Comparison of ENCODE assay signal across 19 cellular contexts in the genomic region with DNA sequence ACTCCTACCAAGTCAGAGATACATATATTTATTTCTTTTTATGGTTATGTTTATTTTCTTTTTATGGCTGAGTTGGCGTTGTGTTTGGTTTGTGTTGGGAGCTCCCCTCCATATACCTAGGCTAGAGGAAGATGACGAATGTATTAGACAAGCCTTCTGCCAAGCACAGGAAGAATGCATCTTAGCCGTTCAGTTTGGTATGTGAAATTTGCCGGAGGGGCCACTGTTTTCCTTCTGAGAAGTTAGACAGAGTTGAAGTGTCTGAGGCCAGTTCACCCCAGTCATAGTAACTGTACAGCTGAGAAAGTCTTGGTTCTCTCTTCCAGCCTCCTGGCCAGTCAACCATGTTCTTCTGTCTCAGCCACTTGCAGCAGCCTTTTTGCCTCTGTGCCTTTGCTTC. TPM values are rescaled to one million over a fixed set of nuclear protein-coding genes. Genes with fewer than 3 reads are reported as not detected.
A peak's percentile ranks its signal among the peaks of the same experiment; 100 is the strongest.
DNase-seq lines count a peak whose midpoint lies in the region; ATAC-seq, FAIRE-seq and TF ChIP-seq lines count a peak whose summit lies in the region.
"Had no signal": no experiment of that assay in that cellular context is flagged by ENCODE, and none has a peak within 500 bp of the region (broad histone marks: within the 10 kb centered on the region; RNA-seq: fewer than 3 reads in every experiment).

No MANE protein-coding gene starts in this region.

- no peaks in the 10 kb centered on the region for H3K36me3 Mint-ChIP-seq in progenitor cell of endocrine pancreas (ENCODE audit: insufficient read depth)

- no peak for FAIRE-seq in RCC 7860 (lab: Jason Lieb, UNC)
- FAIRE-seq: D721Med, kidney had no signal

- H3K27me3 Mint-ChIP-seq in progenitor cell of endocrine pancreas: no peaks in the 10 kb centered on the region

- TF ChIP-seq CTCF in progenitor cell of endocrine pancreas (IDR thresholded peaks at IDR 0.05; ENCODE audit: unreplicated experiment): no peak

- peak overlapping the region; percentile 75 for H3K27ac Mint-ChIP-seq in progenitor cell of endocrine pancreas
- H3K27ac Mint-ChIP-seq: activated T-helper 1 cell treated with anti-CD3 and anti-CD28 coated beads, Interleukin-12 subunit alpha, Interleukin-12 subunit beta, Interleukin-2, Interleukin-4 antibody, amounts not matched to agents 30 ng/mL and 10 ng/mL and 1 ng/mL, durations not matched to agents 14 hours and 24 hours and 36 hours; B cell; effector memory CD8-positive, alpha-beta T cell had no signal

- H3K9me3 Mint-ChIP-seq in progenitor cell of endocrine pancreas (ENCODE audit: low read depth): no peaks in the 10 kb centered on the region
- H3K9me3 Mint-ChIP-seq: activated T-helper 1 cell treated with anti-CD3 and anti-CD28 coated beads, Interleukin-12 subunit alpha, Interleukin-12 subunit beta, Interleukin-2, Interleukin-4 antibody, amounts not matched to agents 30 ng/mL and 10 ng/mL and 1 ng/mL, durations not matched to agents 14 hours and 24 hours and 36 hours; effector memory CD8-positive, alpha-beta T cell had no signal

- H3K4me3 Mint-ChIP-seq in progenitor cell of endocrine pancreas (ENCODE audit: low read depth): no peak overlapping the region
- H3K4me3 Mint-ChIP-seq: activated T-helper 1 cell treated with anti-CD3 and anti-CD28 coated beads, Interleukin-12 subunit alpha, Interleukin-12 subunit beta, Interleukin-2, Interleukin-4 antibody, amounts not matched to agents 30 ng/mL and 10 ng/mL and 1 ng/mL, durations not matched to agents 14 hours and 24 hours and 36 hours; B cell; effector memory CD8-positive, alpha-beta T cell had no signal

- DNase-seq in H4 (ENCODE audit: low spot score): peak; percentile 28
- DNase-seq in fibroblast of gingiva (ENCODE audit: low read depth): peak; percentile 85
- DNase-seq in progenitor cell of endocrine pancreas (ENCODE audit: low spot score, unreplicated experiment): no peak
- no peak for DNase-seq in RCC 7860 (ENCODE audit: low spot score)
- no peak for DNase-seq in activated naive CD4-positive, alpha-beta T cell (lab: John Stamatoyannopoulos, UW)
- DNase-seq: activated CD4-positive, alpha-beta T cell treated with anti-CD3 and anti-CD28 coated beads, Interleukin-2, amount 50 U/mL, for 4 hours; effector memory CD8-positive, alpha-beta T cell; head of caudate nucleus; kidney; NCI-H2081; NCI-H82; ovary had no signal

- ATAC-seq in SK-N-SH treated with all-trans-retinoic acid at 6 μM for 48 hours (peak; percentile 52), GM21576 (IDR thresholded peaks at IDR 0.05; ENCODE audit: unreplicated experiment) (no peak), GM21723 (IDR thresholded peaks at IDR 0.05; ENCODE audit: unreplicated experiment) (no peak)
- ATAC-seq: effector memory CD8-positive, alpha-beta T cell; Right ventricle myocardium inferior had no signal

- H3K4me1 Mint-ChIP-seq in progenitor cell of endocrine pancreas (ENCODE audit: low read depth): peaks cover 31% of the 10 kb centered on the region
- H3K4me1 Mint-ChIP-seq: B cell had no signal

TF ChIP-seq in SK-N-SH treated with all-trans-retinoic acid at 6 μM for 48 hours, 23 proteins besides CTCF, POLR2A, EP300 and RAD21:
- TF ChIP-seq BACH2 (CRISPR knock-in tag; IDR thresholded peaks at IDR 0.05; ENCODE audit: borderline replicate concordance): no peak
- no peak for TF ChIP-seq ZNF8 (CRISPR knock-in tag; IDR thresholded peaks at IDR 0.05)
- no peak for TF ChIP-seq CREB5 (CRISPR knock-in tag; IDR thresholded peaks at IDR 0.05; ENCODE audit: low read depth)
- no peak for TF ChIP-seq ZNF70 (CRISPR knock-in tag; IDR thresholded peaks at IDR 0.05)
- TF ChIP-seq ARNTL (CRISPR knock-in tag; IDR thresholded peaks at IDR 0.05; ENCODE audit: borderline replicate concordance, low read depth): no peak
- TF ChIP-seq RARB (CRISPR knock-in tag; IDR thresholded peaks at IDR 0.05): no peak
- TF ChIP-seq GLIS3 (CRISPR knock-in tag; IDR thresholded peaks at IDR 0.05): no peak
- no peak for TF ChIP-seq OSR1 (CRISPR knock-in tag; IDR thresholded peaks at IDR 0.05)
- TF ChIP-seq TCF4 (CRISPR knock-in tag; IDR thresholded peaks at IDR 0.05; ENCODE audit: borderline replicate concordance): no peak
- no peak for TF ChIP-seq SNAI2 (CRISPR knock-in tag; IDR thresholded peaks at IDR 0.05)
- no peak for TF ChIP-seq ISL1 (CRISPR knock-in tag; IDR thresholded peaks at IDR 0.05)
- TF ChIP-seq TSHZ2 (CRISPR knock-in tag; IDR thresholded peaks at IDR 0.05): no peak
- TF ChIP-seq CSDC2 (CRISPR knock-in tag; IDR thresholded peaks at IDR 0.05): no peak
- TF ChIP-seq PPARA (CRISPR knock-in tag; IDR thresholded peaks at IDR 0.05; ENCODE audit: borderline replicate concordance): no peak
- TF ChIP-seq ZNF565 (CRISPR knock-in tag; conservative IDR thresholded peaks at IDR 0.05; ENCODE audit: low read depth): no peak
- TF ChIP-seq, protein P1, sequence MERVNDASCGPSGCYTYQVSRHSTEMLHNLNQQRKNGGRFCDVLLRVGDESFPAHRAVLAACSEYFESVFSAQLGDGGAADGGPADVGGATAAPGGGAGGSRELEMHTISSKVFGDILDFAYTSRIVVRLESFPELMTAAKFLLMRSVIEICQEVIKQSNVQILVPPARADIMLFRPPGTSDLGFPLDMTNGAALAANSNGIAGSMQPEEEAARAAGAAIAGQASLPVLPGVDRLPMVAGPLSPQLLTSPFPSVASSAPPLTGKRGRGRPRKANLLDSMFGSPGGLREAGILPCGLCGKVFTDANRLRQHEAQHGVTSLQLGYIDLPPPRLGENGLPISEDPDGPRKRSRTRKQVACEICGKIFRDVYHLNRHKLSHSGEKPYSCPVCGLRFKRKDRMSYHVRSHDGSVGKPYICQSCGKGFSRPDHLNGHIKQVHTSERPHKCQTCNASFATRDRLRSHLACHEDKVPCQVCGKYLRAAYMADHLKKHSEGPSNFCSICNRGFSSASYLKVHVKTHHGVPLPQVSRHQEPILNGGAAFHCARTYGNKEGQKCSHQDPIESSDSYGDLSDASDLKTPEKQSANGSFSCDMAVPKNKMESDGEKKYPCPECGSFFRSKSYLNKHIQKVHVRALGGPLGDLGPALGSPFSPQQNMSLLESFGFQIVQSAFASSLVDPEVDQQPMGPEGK (CRISPR knock-in tag; IDR thresholded peaks at IDR 0.05; ENCODE audit: borderline replicate concordance): no peak
- TF ChIP-seq ZC3H10 (CRISPR knock-in tag; IDR thresholded peaks at IDR 0.05): no peak
- TF ChIP-seq CSRNP3 (CRISPR knock-in tag; IDR thresholded peaks at IDR 0.05): no peak
- no peak for TF ChIP-seq ZFP30 (CRISPR knock-in tag; IDR thresholded peaks at IDR 0.05)
- TF ChIP-seq TOX (CRISPR knock-in tag; IDR thresholded peaks at IDR 0.05; ENCODE audit: borderline replicate concordance): no peak

RNA-seq across cellular contexts. Expression of gene TEAD1, which starts 29.8 kb away (rescaled TPM):
- total RNA-seq in H4 (2014; rRNA removed; shearing (Covaris generic)): 33.8 and 42.3 TPM in 2 replicates
- 92.4 and 95.8 TPM in 2 replicates for total RNA-seq in progenitor cell of endocrine pancreas

Comparison
In these comparisons a context has a peak if more than half of its experiments do, and no peak if none do; other contexts are left out.
1. DNase-seq: peak in H4 (single experiment) and fibroblast of gingiva (single experiment); none in progenitor cell of endocrine pancreas (single experiment), RCC 7860 (single experiment) and activated naive CD4-positive, alpha-beta T cell (0 of 4).